8 cellular contexts compared by ENCODE assay signal in genomic region chr14:24299255-24300191, GRCh38. TPM values are rescaled to one million over a fixed set of nuclear protein-coding genes. Genes with fewer than 3 reads are reported as not detected.
DNase-seq lines count a peak whose midpoint lies in the region; ATAC-seq and TF ChIP-seq lines count a peak whose summit lies in the region.

TSS of gene DHRS1 (minus strand) at chr14:24299780. CDS start at chr14:24299106, 674 bp downstream.
TSS of gene NOP9 (plus strand) at chr14:24299850. CDS start at chr14:24299955, 105 bp downstream.

- peaks cover 20% of the 10 kb centered on the region for H3K4me1 ChIP-seq in hepatocyte (ENCODE audit: insufficient read depth)

- ATAC-seq in HG02798 (IDR thresholded peaks at IDR 0.05; ENCODE audit: poor library complexity, unreplicated experiment), result peak; percentile 87

- peak; percentile 66 for TF ChIP-seq POLR2A in GM15510 (IDR thresholded peaks at IDR 0.05; ENCODE audit: borderline replicate concordance, extremely low read depth, insufficient read length)

- H3K27me3 ChIP-seq in hepatocyte, result no peaks in the 10 kb centered on the region

- H2AFZ ChIP-seq in hepatocyte, result peak within 1 kb of the TSS; percentile 67

- peak within 1 kb of the TSS; percentile 85 for H3K4me2 ChIP-seq in hepatocyte

- TF ChIP-seq CTCF in hepatocyte (IDR thresholded peaks at IDR 0.05; ENCODE audit: poor library complexity) (no peak), retinal pigment epithelial cell (conservative IDR thresholded peaks at IDR 0.05; ENCODE audit: low read depth, low read length) (no peak)

- H3K27ac ChIP-seq in hepatocyte, result peak within 1 kb of the TSS; percentile 95

- 2% methylated on average over 75 of the region's 75 CpGs for WGBS in hepatocyte (ENCODE audit: low lambda C conversion rate, missing lambda C conversion rate)

- H3K4me3 ChIP-seq in hepatocyte (peak within 1 kb of the TSS; percentile 87), retinal pigment epithelial cell (ENCODE audit: low read length) (peak within 1 kb of the TSS; percentile 95)

- DNase-seq in NCI-H146 treated with DMSO at 0.1 percent for 48 hours (lab: John Stamatoyannopoulos, UW; ENCODE audit: unreplicated experiment) (peak; percentile 65), T-helper 9 cell (peak; percentile 95), astrocyte of the hippocampus (ENCODE audit: low read depth, low spot score) (peak; percentile 96), hepatocyte (ENCODE audit: low spot score) (peak; percentile 96), retinal pigment epithelial cell (ENCODE audit: low read depth) (peak; percentile 52), cortex of kidney (lab: John Stamatoyannopoulos, UW) (no peak)

- no peaks in the 10 kb centered on the region for H4K20me1 ChIP-seq in hepatocyte (ENCODE audit: insufficient read depth, poor library complexity, severe bottlenecking)

- no peaks in the 10 kb centered on the region for H3K9me2 ChIP-seq in hepatocyte (replicated peaks; ENCODE audit: insufficient read depth)

- peaks cover 29% of the 10 kb centered on the region for H3K79me2 ChIP-seq in hepatocyte

- no peaks in the 10 kb centered on the region for H3K9me3 ChIP-seq in hepatocyte (ENCODE audit: low read depth)

- H3K36me3 ChIP-seq in hepatocyte (replicated peaks; ENCODE audit: insufficient read depth, low read depth), result no peaks in the 10 kb centered on the region

RNA-seq across cellular contexts. Expression of gene DHRS1, which starts in this region (rescaled TPM):
- 23.0 and 29.9 TPM in 2 replicates for total RNA-seq in hepatocyte
- polyA plus RNA-seq in hepatocyte, result 39.5 and 55.9 TPM in 2 replicates

RNA-seq across cellular contexts. Expression of gene NOP9, which starts in this region (rescaled TPM):
- total RNA-seq in hepatocyte, result 12.5 and 13.2 TPM in 2 replicates
- polyA plus RNA-seq in hepatocyte, result 2.4 and 3.7 TPM in 2 replicates
